ENCODE assay signal across 14 cellular contexts in the genomic region with DNA sequence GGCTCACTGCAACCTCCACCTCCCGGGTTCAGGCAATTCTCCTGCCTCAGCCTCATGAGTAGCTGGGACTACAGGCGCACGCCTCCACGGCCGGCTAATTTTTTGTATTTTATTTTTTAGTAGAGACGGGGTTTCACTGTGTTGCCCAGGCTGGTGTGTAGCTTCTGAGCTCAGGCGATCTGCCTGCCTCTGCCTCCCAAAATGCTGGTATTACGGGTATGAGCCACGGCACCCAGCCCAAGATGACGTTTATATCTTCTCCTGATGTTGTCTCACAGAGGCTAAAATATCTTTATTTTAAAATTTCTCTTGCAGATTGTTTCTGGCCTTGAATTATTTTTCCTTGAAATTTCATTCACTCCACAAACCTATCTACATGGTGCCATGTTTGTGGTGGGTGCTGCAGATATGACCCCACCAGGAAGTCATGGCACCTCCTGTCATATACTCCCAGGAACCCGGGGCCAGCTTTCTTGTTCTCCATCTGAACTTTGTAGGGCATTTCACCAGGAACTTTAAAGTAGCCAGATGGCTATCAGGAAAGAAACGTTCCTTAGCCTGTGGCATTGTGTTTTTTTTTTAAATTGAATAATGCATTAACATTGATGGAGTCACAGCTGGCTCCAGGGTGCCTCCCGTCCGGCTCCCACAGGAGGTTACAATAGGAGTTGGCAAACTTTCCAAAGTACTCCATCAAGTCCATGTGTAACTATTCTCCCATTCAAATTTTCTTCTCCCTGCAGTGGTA.
"Had no signal": no experiment of that assay in that cellular context is flagged by ENCODE, and none has a peak within 500 bp of the region (broad histone marks: within the 10 kb centered on the region; RNA-seq: fewer than 3 reads in every experiment).

No MANE protein-coding gene starts in this region.

- H3K36me3 Mint-ChIP-seq: activated naive CD8-positive, alpha-beta T cell treated with anti-CD3 and anti-CD28 coated beads, Interleukin-2, amount 10 ng/mL, durations not matched to agents 7 days and 5 days; brain had no signal

- ATAC-seq: gastrocnemius medialis had no signal

- H3K4me1 Mint-ChIP-seq: activated naive CD8-positive, alpha-beta T cell treated with anti-CD3 and anti-CD28 coated beads, Interleukin-2, amount 10 ng/mL, durations not matched to agents 7 days and 5 days; brain had no signal

- H3K27me3 Mint-ChIP-seq: activated naive CD8-positive, alpha-beta T cell treated with anti-CD3 and anti-CD28 coated beads, Interleukin-2, amount 10 ng/mL, durations not matched to agents 7 days and 5 days had no signal

- H3K4me1 ChIP-seq: colonic mucosa, gastrocnemius medialis, tibial nerve had no signal

- DNase-seq: activated CD4-positive, CD25-positive, alpha-beta regulatory T cell treated with anti-CD3 and anti-CD28 coated beads, Interleukin-2, amount 50 U/mL, for 72 hours; activated naive CD4-positive, alpha-beta T cell; activated naive CD8-positive, alpha-beta T cell treated with anti-CD3 and anti-CD28 coated beads, Interleukin-2, amount 10 ng/mL, durations not matched to agents 7 days and 5 days; central memory CD4-positive, alpha-beta T cell; colonic mucosa; effector CD4-positive, alpha-beta T cell; gastrocnemius medialis; heart left ventricle; stimulated activated CD4-positive, alpha-beta T cell treated with anti-CD3 and anti-CD28 coated beads, Interleukin-2, amount 100 ng/mL, for 48 hours; stimulated activated naive CD4-positive, alpha-beta T cell; substantia nigra; T-helper 9 cell had no signal

- H3K9me3 ChIP-seq: colonic mucosa, gastrocnemius medialis had no signal

- H3K27ac Mint-ChIP-seq: activated naive CD8-positive, alpha-beta T cell treated with anti-CD3 and anti-CD28 coated beads, Interleukin-2, amount 10 ng/mL, durations not matched to agents 7 days and 5 days; brain had no signal

- H3K27me3 ChIP-seq: colonic mucosa, gastrocnemius medialis, heart left ventricle, tibial nerve had no signal

- H3K4me3 ChIP-seq: colonic mucosa, gastrocnemius medialis, heart left ventricle, tibial nerve had no signal

- H3K36me3 ChIP-seq: colonic mucosa, gastrocnemius medialis, heart left ventricle, tibial nerve had no signal

- H3K27ac ChIP-seq: colonic mucosa, gastrocnemius medialis, tibial nerve had no signal

- H3K4me3 Mint-ChIP-seq: activated naive CD8-positive, alpha-beta T cell treated with anti-CD3 and anti-CD28 coated beads, Interleukin-2, amount 10 ng/mL, durations not matched to agents 7 days and 5 days; brain had no signal
